In the genomic region with DNA sequence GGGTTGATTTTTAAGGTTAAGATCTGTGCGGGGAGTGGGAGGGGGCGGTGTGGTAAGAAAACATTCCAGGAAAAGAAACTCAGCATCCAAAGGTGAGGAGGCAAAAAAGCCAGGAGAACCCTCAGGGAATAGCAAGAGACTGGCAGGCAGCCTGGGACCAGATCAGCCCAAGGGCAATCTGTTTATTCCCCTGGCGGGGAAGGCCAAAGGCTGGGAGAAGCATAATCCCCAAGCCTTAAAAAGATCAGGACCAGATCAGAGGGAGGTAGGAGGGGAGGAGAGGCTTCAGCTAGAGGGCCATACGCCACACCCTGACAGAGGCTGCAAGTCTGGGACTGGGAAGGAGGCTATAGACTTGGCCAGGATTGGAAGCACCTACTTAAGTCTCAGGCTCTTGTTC, we compare ENCODE assay signal across 18 cellular contexts.
"Had no signal": no experiment of that assay in that cellular context is flagged by ENCODE, and none has a peak within 500 bp of the region (broad histone marks: within the 10 kb centered on the region; RNA-seq: fewer than 3 reads in every experiment).

No MANE protein-coding gene starts in this region.

- H3K9me3 ChIP-seq: esophagus squamous epithelium, neutrophil, sigmoid colon had no signal

- H3K9ac ChIP-seq: parathyroid adenoma had no signal

- H3K4me3 Mint-ChIP-seq: activated B cell treated with CpG ODN at 0.5 μM for 24 hours; activated CD4-positive, alpha-beta memory T cell treated with anti-CD3 and anti-CD28 coated beads for 36 hours; activated naive CD8-positive, alpha-beta T cell; activated T-helper 1 cell treated with anti-CD3 and anti-CD28 coated beads, Interleukin-12 subunit alpha, Interleukin-12 subunit beta, Interleukin-2, Interleukin-4 antibody, amounts not matched to agents 30 ng/mL and 10 ng/mL and 1 ng/mL, durations not matched to agents 14 hours and 24 hours and 36 hours; dendritic cell treated with granulocyte-macrophage colony-stimulating factor and Interleukin-4, amounts not matched to agents 40 ng/mL and 50 ng/mL, for 4 days; naive thymus-derived CD8-positive, alpha-beta T cell; stimulated activated memory B cell treated with anti-CD40 and anti-IgM and Interleukin-4, amounts not matched to agents 10 μg/mL and 1 μg/mL and 100 μg/mL, for 72 hours; T-helper 17 cell had no signal

- H3K36me3 Mint-ChIP-seq: activated CD4-positive, alpha-beta memory T cell treated with anti-CD3 and anti-CD28 coated beads for 36 hours; activated naive CD8-positive, alpha-beta T cell; naive thymus-derived CD8-positive, alpha-beta T cell; stimulated activated memory B cell treated with anti-CD40 and anti-IgM and Interleukin-4, amounts not matched to agents 10 μg/mL and 1 μg/mL and 100 μg/mL, for 72 hours had no signal

- H3K27ac Mint-ChIP-seq: activated B cell treated with CpG ODN at 0.5 μM for 24 hours; activated CD4-positive, alpha-beta memory T cell treated with anti-CD3 and anti-CD28 coated beads for 36 hours; activated naive CD8-positive, alpha-beta T cell; activated T-helper 1 cell treated with anti-CD3 and anti-CD28 coated beads, Interleukin-12 subunit alpha, Interleukin-12 subunit beta, Interleukin-2, Interleukin-4 antibody, amounts not matched to agents 30 ng/mL and 10 ng/mL and 1 ng/mL, durations not matched to agents 14 hours and 24 hours and 36 hours; dendritic cell treated with granulocyte-macrophage colony-stimulating factor and Interleukin-4, amounts not matched to agents 40 ng/mL and 50 ng/mL, for 4 days; naive thymus-derived CD8-positive, alpha-beta T cell; stimulated activated memory B cell treated with anti-CD40 and anti-IgM and Interleukin-4, amounts not matched to agents 10 μg/mL and 1 μg/mL and 100 μg/mL, for 72 hours; T-helper 17 cell had no signal

- H3K9me3 Mint-ChIP-seq: activated B cell treated with CpG ODN at 0.5 μM for 24 hours; activated CD4-positive, alpha-beta memory T cell treated with anti-CD3 and anti-CD28 coated beads for 36 hours; activated T-helper 1 cell treated with anti-CD3 and anti-CD28 coated beads, Interleukin-12 subunit alpha, Interleukin-12 subunit beta, Interleukin-2, Interleukin-4 antibody, amounts not matched to agents 30 ng/mL and 10 ng/mL and 1 ng/mL, durations not matched to agents 14 hours and 24 hours and 36 hours; dendritic cell treated with granulocyte-macrophage colony-stimulating factor and Interleukin-4, amounts not matched to agents 40 ng/mL and 50 ng/mL, for 4 days; naive thymus-derived CD8-positive, alpha-beta T cell; stimulated activated memory B cell treated with anti-CD40 and anti-IgM and Interleukin-4, amounts not matched to agents 10 μg/mL and 1 μg/mL and 100 μg/mL, for 72 hours had no signal

- H3K79me2 ChIP-seq: hepatocyte, parathyroid adenoma had no signal

- H3K27me3 Mint-ChIP-seq: activated B cell treated with CpG ODN at 0.5 μM for 24 hours; activated CD4-positive, alpha-beta memory T cell treated with anti-CD3 and anti-CD28 coated beads for 36 hours; stimulated activated memory B cell treated with anti-CD40 and anti-IgM and Interleukin-4, amounts not matched to agents 10 μg/mL and 1 μg/mL and 100 μg/mL, for 72 hours had no signal

- DNase-seq: activated B cell treated with CpG ODN at 0.5 μM for 24 hours; activated CD4-positive, alpha-beta memory T cell treated with anti-CD3 and anti-CD28 coated beads for 36 hours; activated CD4-positive, alpha-beta T cell treated with anti-CD3 and anti-CD28 coated beads for 4 hours; activated T-cell treated with anti-CD3 and anti-CD28 coated beads for 4 hours; effector memory CD4-positive, alpha-beta T cell; esophagus squamous epithelium; left cardiac atrium; naive thymus-derived CD8-positive, alpha-beta T cell; sigmoid colon; stimulated activated CD4-positive, alpha-beta T cell treated with anti-CD3 and anti-CD28 coated beads, Interleukin-4, amount 100 ng/mL, for 4 hours; T-helper 17 cell had no signal

- H3K4me3 ChIP-seq: esophagus squamous epithelium, hepatocyte, sigmoid colon had no signal

- H3K4me2 ChIP-seq: hepatocyte had no signal

- H2AFZ ChIP-seq: hepatocyte, parathyroid adenoma had no signal

- ATAC-seq: left cardiac atrium; naive thymus-derived CD8-positive, alpha-beta T cell; stimulated activated memory B cell treated with anti-CD40 and anti-IgM and Interleukin-4, amounts not matched to agents 10 μg/mL and 1 μg/mL and 100 μg/mL, for 72 hours; T-helper 17 cell had no signal

- H3K27me3 ChIP-seq: hepatocyte, sigmoid colon had no signal

- H3K36me3 ChIP-seq: esophagus squamous epithelium, neutrophil, sigmoid colon had no signal

- H3K4me1 ChIP-seq: parathyroid adenoma, sigmoid colon had no signal

- H3K4me1 Mint-ChIP-seq: activated B cell treated with CpG ODN at 0.5 μM for 24 hours; stimulated activated memory B cell treated with anti-CD40 and anti-IgM and Interleukin-4, amounts not matched to agents 10 μg/mL and 1 μg/mL and 100 μg/mL, for 72 hours had no signal

- H3K27ac ChIP-seq: esophagus squamous epithelium, hepatocyte, neutrophil, parathyroid adenoma, sigmoid colon had no signal
